In the genomic region with DNA sequence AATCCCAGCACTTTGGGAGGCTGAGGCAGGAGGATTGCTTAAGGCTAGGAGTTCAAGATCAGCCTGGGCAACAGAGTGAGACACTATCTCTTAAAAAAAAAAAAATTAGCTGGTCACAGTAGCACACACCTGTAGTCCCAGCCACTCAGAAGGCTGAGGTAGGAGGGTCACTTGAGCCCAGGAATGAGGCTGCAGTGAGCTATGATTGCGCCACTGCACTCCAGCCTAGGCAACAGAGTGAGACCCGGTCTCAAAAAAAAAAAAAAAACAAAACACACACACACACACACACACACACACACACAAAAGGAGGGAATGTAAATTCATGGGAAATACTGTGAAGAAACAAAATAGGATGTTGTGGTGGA, we compare ENCODE assay signal across 2 cellular contexts. TPM values are rescaled to one million over a fixed set of nuclear protein-coding genes. Genes with fewer than 3 reads are reported as not detected.
"Had no signal": no experiment of that assay in that cellular context is flagged by ENCODE, and none has a peak within 500 bp of the region (broad histone marks: within the 10 kb centered on the region; RNA-seq: fewer than 3 reads in every experiment).

No MANE protein-coding gene starts in this region.

RNA-seq across cellular contexts. Expression of a gene that starts 15.0 kb away (rescaled TPM):
- total RNA-seq: activated CD8-positive, alpha-beta memory T cell treated with anti-CD3 and anti-CD28 coated beads for 36 hours; activated CD8-positive, alpha-beta T cell treated with anti-CD3 and anti-CD28 coated beads, Interleukin-2, amount 10 ng/mL, durations not matched to agents 7 days and 5 days had no signal
